Comparison of ENCODE assay signal across 22 cellular contexts in genomic region chr1:33029921-33030320, GRCh38. TPM values are rescaled to one million over a fixed set of nuclear protein-coding genes. Genes with fewer than 3 reads are reported as not detected.
DNase-seq lines count a peak whose midpoint lies in the region; ATAC-seq and TF ChIP-seq lines count a peak whose summit lies in the region.
"Had no signal": no experiment of that assay in that cellular context is flagged by ENCODE, and none has a peak within 500 bp of the region (broad histone marks: within the 10 kb centered on the region; RNA-seq: fewer than 3 reads in every experiment).

No MANE protein-coding gene starts in this region.

- H3K27ac ChIP-seq in heart right ventricle (peak overlapping the region in 8 of 10 donors; percentile 2 to 45 (median 28)), left lung (no peak overlapping the region), subcutaneous abdominal adipose tissue (ENCODE audit: low read depth, low read length) (peak overlapping the region; percentile 43)
- H3K27ac ChIP-seq: A549 had no signal

- no peaks in the 10 kb centered on the region for H3K9me2 ChIP-seq in Loucy (replicated peaks; ENCODE audit: low read depth, low read length)

- H3K9me3 ChIP-seq in heart right ventricle: no peaks in the 10 kb centered on the region
- H3K9me3 ChIP-seq in Loucy (ENCODE audit: insufficient read depth, low read depth, low read length): no peaks in the 10 kb centered on the region
- H3K9me3 ChIP-seq in left lung: no peaks in the 10 kb centered on the region
- no peaks in the 10 kb centered on the region for H3K9me3 ChIP-seq in subcutaneous abdominal adipose tissue (ENCODE audit: control insufficient read depth in 5 of 5, low read length in 5 of 5)
- H3K9me3 ChIP-seq: A549, MG63 had no signal

- peaks cover 0 to 2% (median 0%) of the 10 kb centered on the region in 3 donors for H3K27me3 Mint-ChIP-seq in immature natural killer cell (ENCODE audit: low read depth in 3 of 3)
- H3K27me3 Mint-ChIP-seq: B cell; CD4-positive, alpha-beta T cell had no signal

- peaks cover 0 to 69% (median 47%) of the 10 kb centered on the region in 9 donors for H3K4me1 ChIP-seq in heart right ventricle
- H3K4me1 ChIP-seq in Loucy (ENCODE audit: insufficient read depth, low read length, poor library complexity, severe bottlenecking): peaks cover 62% of the 10 kb centered on the region
- peaks cover 11 to 83% of the 10 kb centered on the region in 2 donors for H3K4me1 ChIP-seq in left lung
- H3K4me1 ChIP-seq in subcutaneous abdominal adipose tissue (ENCODE audit: control insufficient read depth in 5 of 5, insufficient read depth in 5 of 5, low read length in 5 of 5): peaks cover 2 to 38% (median 29%) of the 10 kb centered on the region in 5 donors

- no peak overlapping the region for H3K4me3 Mint-ChIP-seq in immature natural killer cell
- H3K4me3 Mint-ChIP-seq: B cell; CD4-positive, alpha-beta T cell; HFFc6 had no signal

- intact Hi-C loops in heart right ventricle (cut with DNase I): no loop called here
- intact Hi-C loops in cardiac septum (cut with DNase I): no loop called here
- intact Hi-C loops in left lung (cut with DNase I): no loop called here

- no peak overlapping the region for H2AFZ ChIP-seq in Loucy (ENCODE audit: low read length)

- no peaks in the 10 kb centered on the region for H3K9me3 Mint-ChIP-seq in immature natural killer cell
- H3K9me3 Mint-ChIP-seq: CD4-positive, alpha-beta T cell; HFFc6 had no signal

- peaks cover 71% of the 10 kb centered on the region for H4K20me1 ChIP-seq in Loucy (ENCODE audit: insufficient read depth, low read length, poor library complexity, severe bottlenecking)

- H3K36me3 ChIP-seq in heart right ventricle (peaks cover 0 to 85% (median 2%) of the 10 kb centered on the region in 9 donors), Loucy (ENCODE audit: insufficient read depth, low read length) (peaks cover 14% of the 10 kb centered on the region; the same call in 1 of the 2 replicates), left lung (peaks cover 0 to 10% of the 10 kb centered on the region in 2 donors), subcutaneous abdominal adipose tissue (ENCODE audit: control insufficient read depth in 5 of 5, insufficient read depth in 5 of 5, low read length in 5 of 5) (peaks cover 0 to 13% (median 7%) of the 10 kb centered on the region in 5 donors)

- H3K36me3 Mint-ChIP-seq in immature natural killer cell: peaks cover 0 to 20% (median 0%) of the 10 kb centered on the region in 3 donors

- peak overlapping the region; percentile 96 for H3K4me2 ChIP-seq in Loucy (ENCODE audit: low read depth, low read length, poor library complexity, severe bottlenecking)
- H3K4me2 ChIP-seq: A549 had no signal

- H3K4me1 Mint-ChIP-seq in immature natural killer cell: peaks cover 31 to 76% of the 10 kb centered on the region in 2 donors

- H3K9ac ChIP-seq in Loucy (ENCODE audit: low read depth, low read length, poor library complexity, severe bottlenecking) (no peak overlapping the region), subcutaneous abdominal adipose tissue (ENCODE audit: low read length in 5 of 5) (no peak overlapping the region)

- ATAC-seq in heart right ventricle: peak in 5 of 8 donors; percentile 14 to 44 (median 39)
- peak; percentile 7 for ATAC-seq in left lung
- ATAC-seq: A549 had no signal

- DNase-seq in heart right ventricle: no peak
- no peak for DNase-seq in cardiac septum (ENCODE audit: low spot score)
- DNase-seq in left lung: no peak
- no peak for DNase-seq in immature natural killer cell
- no peak for DNase-seq in islet precursor cell
- no peak for DNase-seq in CD1c-positive myeloid dendritic cell (ENCODE audit: extremely low spot score)
- DNase-seq: CD4-positive, alpha-beta T cell; COR-L47; DMS79; Kasumi-1; MG63; NCI-H1048; NCI-H1417 treated with DMSO at 0.1 percent for 48 hours; NCI-H187; NCI-H446 treated with DMSO at 0.1 percent for 48 hours; NCI-H526 treated with DMSO at 0.1 percent for 48 hours; SHP77 treated with DMSO at 0.1 percent for 48 hours had no signal

- peaks cover 99% of the 10 kb centered on the region for H3K79me2 ChIP-seq in Loucy (ENCODE audit: insufficient read depth, low read length)

- H3K27ac Mint-ChIP-seq in immature natural killer cell: no peak overlapping the region
- H3K27ac Mint-ChIP-seq: B cell; CD4-positive, alpha-beta T cell; HFFc6 had no signal

- TF ChIP-seq CTCF in heart right ventricle (IDR thresholded peaks at IDR 0.05): no peak
- no peak for TF ChIP-seq CTCF in Loucy (conservative IDR thresholded peaks at IDR 0.05; ENCODE audit: low read length)
- TF ChIP-seq CTCF in left lung (IDR thresholded peaks at IDR 0.05): no peak

- 50 to 64% methylated on average over 5 of the region's 5 CpGs for WGBS in heart right ventricle, 2 donors

- H3K27me3 ChIP-seq in heart right ventricle: no peaks in the 10 kb centered on the region
- no peaks in the 10 kb centered on the region for H3K27me3 ChIP-seq in Loucy (ENCODE audit: insufficient read depth, low read length, poor library complexity, severe bottlenecking)
- H3K27me3 ChIP-seq in left lung: no peaks in the 10 kb centered on the region
- no peaks in the 10 kb centered on the region for H3K27me3 ChIP-seq in subcutaneous abdominal adipose tissue (ENCODE audit: control insufficient read depth in 5 of 5, insufficient read depth in 4 of 5, low read length in 5 of 5)
- H3K27me3 ChIP-seq: MG63 had no signal

- H3K4me3 ChIP-seq in heart right ventricle: no peak overlapping the region
- H3K4me3 ChIP-seq in Loucy (ENCODE audit: low read length, poor library complexity, severe bottlenecking): no peak overlapping the region
- H3K4me3 ChIP-seq in left lung: no peak overlapping the region
- H3K4me3 ChIP-seq in subcutaneous abdominal adipose tissue (ENCODE audit: low read depth in 1 of 5, low read length in 5 of 5): no peak overlapping the region
- H3K4me3 ChIP-seq: A549, MG63 had no signal

- no peaks in the 10 kb centered on the region for H3F3A ChIP-seq in Loucy (ENCODE audit: low read depth)

RNA-seq across cellular contexts. Expression of gene AK2, which starts 6.8 kb away (rescaled TPM):
- total RNA-seq in heart right ventricle: 100 to 1,000 TPM in 9 of 10 donors, 10 to 100 TPM in 1; 93.3 to 154 (median 111) TPM
- polyA plus RNA-seq in heart right ventricle: 100 to 1,000 TPM; 175 to 305 TPM
- 99.8 TPM for total RNA-seq in cardiac septum
- 100 to 1,000 TPM; 119 to 123 TPM for total RNA-seq in left lung
- polyA plus RNA-seq in immature natural killer cell: 100 to 1,000 TPM; 138 to 174 (median 143) TPM

RNA-seq across cellular contexts. Expression of gene AZIN2, which starts 51.0 kb away (rescaled TPM):
- total RNA-seq in heart right ventricle (1 to 10 TPM; 1.5 to 6.9 (median 3.1) TPM), cardiac septum (5.8 TPM), left lung (1 to 10 TPM; 2.3 to 5.1 TPM)
- polyA plus RNA-seq in heart right ventricle (1 to 10 TPM; 1.1 to 1.2 TPM), immature natural killer cell (1 to 10 TPM; 1.6 to 2.9 (median 1.8) TPM)

Comparison
In these comparisons a context has a peak if more than half of its experiments do, and no peak if none do; other contexts are left out.
1. H3K27ac ChIP-seq: peak in heart right ventricle (8 of 10) and subcutaneous abdominal adipose tissue (single experiment); none in left lung (0 of 2).